In the genomic region with DNA sequence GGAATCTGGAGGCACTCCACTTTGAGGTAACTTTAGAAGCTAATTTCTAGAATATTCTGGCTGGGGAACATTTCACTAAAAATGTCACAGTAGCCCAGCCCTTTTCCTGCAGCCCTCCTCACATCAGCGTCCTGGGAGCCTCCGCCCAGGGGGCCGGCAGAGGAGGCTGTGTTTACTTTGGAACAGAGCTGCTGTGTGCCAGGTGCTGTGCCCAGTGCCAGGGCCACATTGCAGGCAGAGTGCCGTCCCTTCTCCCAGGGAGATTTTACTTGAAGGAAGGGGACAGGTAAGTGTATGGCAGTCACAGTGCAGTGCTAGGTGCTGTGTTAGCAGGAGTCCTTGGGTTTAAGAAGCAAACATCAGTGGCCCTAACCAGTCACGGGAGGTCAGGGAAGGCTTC, we compare ENCODE assay signal across 17 cellular contexts.
DNase-seq lines count a peak whose midpoint lies in the region; ATAC-seq, FAIRE-seq and TF ChIP-seq lines count a peak whose summit lies in the region.
"Had no signal": no experiment of that assay in that cellular context is flagged by ENCODE, and none has a peak within 500 bp of the region (broad histone marks: within the 10 kb centered on the region; RNA-seq: fewer than 3 reads in every experiment).

No MANE protein-coding gene starts in this region.

- no peaks in the 10 kb centered on the region for H3K9me3 ChIP-seq in right atrium auricular region
- no peaks in the 10 kb centered on the region for H3K9me3 ChIP-seq in OCI-LY7 (ENCODE audit: low read length)
- H3K9me3 ChIP-seq: BLaER1, lower lobe of right lung had no signal

- DNase-seq in Right ventricle myocardium inferior (ENCODE audit: missing footprints) = peak; percentile 42
- DNase-seq in right atrium auricular region (ENCODE audit: low spot score) = no peak
- DNase-seq in NCI-H774 (lab: John Stamatoyannopoulos, UW) = peak; percentile 76
- peak in 1 of 2 donors; percentile 45 for DNase-seq in left colon
- no peak for DNase-seq in urothelium cell line (ENCODE audit: low spot score)
- DNase-seq in NCI-H187 (lab: John Stamatoyannopoulos, UW) = no peak
- no peak for DNase-seq in activated T-cell treated with anti-CD3 and anti-CD28 coated beads, Interleukin-2, amount 50 U/mL, for 1 hour
- DNase-seq in OCI-LY7 (ENCODE audit: low spot score) = no peak
- DNase-seq: activated CD4-positive, alpha-beta T cell treated with anti-CD3 and anti-CD28 coated beads, Interleukin-2, amount 50 U/mL, for 1 hour; GF-D8; lower lobe of right lung; NCI-H1105 treated with DMSO at 0.1 percent for 48 hours; NCI-H446; stimulated activated CD4-positive, alpha-beta T cell treated with anti-CD3 and anti-CD28 coated beads, Interleukin-15, amount 100 ng/mL, for 24 hours; T-cell had no signal

- no peak overlapping the region for H3K4me2 ChIP-seq in OCI-LY7 (ENCODE audit: low read length)

- intact Hi-C loops in Right ventricle myocardium inferior (cut with DNase I) (loop anchor here (5.0 kb wide), 2 partner anchors 63 to 248 kb away; no protein-coding TSS in a partner anchor), left colon (cut with DNase I, micrococcal nuclease) (loop anchor here in 1 of 2 donors (10.0 kb wide), 1 partner anchor 144 kb away; no protein-coding TSS in a partner anchor), OCI-LY7 (cut with micrococcal nuclease; ENCODE audit: unreplicated experiment) (loop anchor here (10.0 kb wide), 1 partner anchor 246 kb away; no protein-coding TSS in a partner anchor)

- H3K4me3 ChIP-seq in right atrium auricular region = no peak overlapping the region
- no peak overlapping the region for H3K4me3 ChIP-seq in OCI-LY7 (ENCODE audit: low read depth, low read length, poor library complexity, severe bottlenecking)
- H3K4me3 ChIP-seq: BLaER1, lower lobe of right lung had no signal

- H3K9me2 ChIP-seq in OCI-LY7 (ENCODE audit: insufficient read depth, low read length) = no peaks in the 10 kb centered on the region

- H3K36me3 ChIP-seq in right atrium auricular region (no peaks in the 10 kb centered on the region), OCI-LY7 (ENCODE audit: insufficient read depth, low read length) (no peaks in the 10 kb centered on the region)
- H3K36me3 ChIP-seq: BLaER1, lower lobe of right lung had no signal

- H3K27ac ChIP-seq in right atrium auricular region (no peak overlapping the region), OCI-LY7 (ENCODE audit: low read depth, low read length, poor library complexity, severe bottlenecking) (no peak overlapping the region)
- H3K27ac ChIP-seq: BLaER1, lower lobe of right lung had no signal

- POLR2A ChIA-PET in OCI-LY7 (lab: Charles Lee) = no interaction called here

- no peaks in the 10 kb centered on the region for H3K79me2 ChIP-seq in OCI-LY7 (ENCODE audit: insufficient read depth, low read depth, low read length)

- no peak for TF ChIP-seq CTCF in right atrium auricular region (IDR thresholded peaks at IDR 0.05)
- no peak for TF ChIP-seq CTCF in OCI-LY7 (conservative IDR thresholded peaks at IDR 0.05; ENCODE audit: low read length)

- CTCF ChIA-PET in OCI-LY7 (lab: Charles Lee; ENCODE audit: unreplicated experiment) = no interaction called here

- H4K20me1 ChIP-seq in OCI-LY7 (ENCODE audit: insufficient read depth, low read length) = no peaks in the 10 kb centered on the region
- H4K20me1 ChIP-seq: BLaER1 had no signal

- no peak overlapping the region for H2AFZ ChIP-seq in OCI-LY7 (ENCODE audit: low read length)

- no TSS peak for BruUV-seq in OCI-LY7 (replicated peaks; lab: Mats Ljungman, UMichigan)

- ATAC-seq in Right ventricle myocardium inferior = no peak
- ATAC-seq in left colon = peak; percentile 88
- ATAC-seq: lower lobe of right lung, T-cell had no signal

- peak; percentile 58 for FAIRE-seq in urothelium cell line (lab: Jason Lieb, UNC)
- FAIRE-seq: colon had no signal

- H3K4me1 ChIP-seq in right atrium auricular region (peaks cover 0 to 7% of the 10 kb centered on the region in 2 donors), OCI-LY7 (ENCODE audit: insufficient read depth, low read length, poor library complexity, severe bottlenecking) (peaks cover 10% of the 10 kb centered on the region)
- H3K4me1 ChIP-seq: lower lobe of right lung had no signal

- no peaks in the 10 kb centered on the region for H3K27me3 ChIP-seq in right atrium auricular region
- H3K27me3 ChIP-seq: BLaER1 had no signal

Comparison
In these comparisons a context has a peak if more than half of its experiments do, and no peak if none do; other contexts are left out.
1. DNase-seq: peak in Right ventricle myocardium inferior (single experiment) and NCI-H774 (single experiment); none in right atrium auricular region (single experiment), urothelium cell line (single experiment), NCI-H187 (0 of 2), activated T-cell treated with anti-CD3 and anti-CD28 coated beads, Interleukin-2, amount 50 U/mL, for 1 hour (single experiment) and OCI-LY7 (single experiment).